8 cellular contexts compared by ENCODE assay signal in genomic region chr4:182938213-182938645, GRCh38. TPM values are rescaled to one million over a fixed set of nuclear protein-coding genes. Genes with fewer than 3 reads are reported as not detected.
A peak's percentile ranks its signal among the peaks of the same experiment; 100 is the strongest.
DNase-seq lines count a peak whose midpoint lies in the region; ATAC-seq and TF ChIP-seq lines count a peak whose summit lies in the region.

No MANE protein-coding gene starts in this region.

- H2BK15ac ChIP-seq in mesendoderm (replicated peaks; ENCODE audit: low read depth): no peak overlapping the region

- H3K27me3 ChIP-seq in dorsolateral prefrontal cortex (peaks cover 0 to 13% (median 0%) of the 10 kb centered on the region in 45 donors), mesendoderm (ENCODE audit: insufficient read depth, low read length, poor library complexity) (no peaks in the 10 kb centered on the region)

- no peak overlapping the region for H2BK5ac ChIP-seq in mesendoderm (ENCODE audit: low read length)

- H3K27ac ChIP-seq in dorsolateral prefrontal cortex (no peak overlapping the region), mesendoderm (ENCODE audit: low read depth, low read length) (no peak overlapping the region)

- H2AK5ac ChIP-seq in mesendoderm (ENCODE audit: low read length): no peak overlapping the region

- no peak overlapping the region for H3K4ac ChIP-seq in mesendoderm (ENCODE audit: low read depth, low read length)

- H4K8ac ChIP-seq in mesendoderm (ENCODE audit: low read depth, low read length): no peak overlapping the region

- no peaks in the 10 kb centered on the region for H3K79me1 ChIP-seq in mesendoderm (ENCODE audit: low read length)

- DNase-seq in Ammon's horn (ENCODE audit: low spot score) (peak; percentile 70), NCI-H524 treated with DMSO at 0.1 percent for 48 hours (lab: John Stamatoyannopoulos, UW) (peak; percentile 7), dorsolateral prefrontal cortex (peak; percentile 23 to 82 (median 65)), mesendoderm (peak; percentile 79)
- peak; percentile 45 to 49 for DNase-seq in activated CD4-positive, alpha-beta T cell treated with anti-CD3 and anti-CD28 coated beads, Interleukin-2, amount 50 U/mL, for 24 hours (ENCODE audit: low read depth in 1 of 2, low spot score in 1 of 2)
- DNase-seq in stimulated activated CD8-positive, alpha-beta memory T cell treated with anti-CD3 and anti-CD28 coated beads, Interleukin-4, amount 100 ng/mL, for 4 hours (ENCODE audit: low read depth in 2 of 2, low spot score in 1 of 2): peak; percentile 21 to 35

- peak; percentile 88 for ATAC-seq in GM18870 (IDR thresholded peaks at IDR 0.05; ENCODE audit: unreplicated experiment)
- ATAC-seq in HG03064 (IDR thresholded peaks at IDR 0.05; ENCODE audit: low read depth, unreplicated experiment): peak; percentile 95

- no peak overlapping the region for H3K18ac ChIP-seq in mesendoderm (ENCODE audit: low read length)

- H3K4me3 ChIP-seq in dorsolateral prefrontal cortex (no peak overlapping the region), mesendoderm (ENCODE audit: low read length) (no peak overlapping the region)

- H4K5ac ChIP-seq in mesendoderm (ENCODE audit: low read length): no peak overlapping the region

- TF ChIP-seq CTCF in dorsolateral prefrontal cortex (IDR thresholded peaks at IDR 0.05 in 54 of 56, conservative IDR thresholded peaks at IDR 0.05 in 2 of 56; ENCODE audit: low read depth in 1 of 56, partially characterized antibody in 56 of 56): peak; percentile 42 to 93 (median 84)

- no peaks in the 10 kb centered on the region for H3K4me1 ChIP-seq in mesendoderm (ENCODE audit: control insufficient read depth, low read depth, low read length)

- no peak overlapping the region for H3K9ac ChIP-seq in mesendoderm (ENCODE audit: low read length)

- H3K4me2 ChIP-seq in mesendoderm (ENCODE audit: low read length): no peak overlapping the region

- WGBS in mesendoderm (ENCODE audit: extremely low coverage, insufficient coverage, low lambda C conversion rate): no CpG with 5 or more reads among the region's 14 CpGs

- H3K56ac ChIP-seq in mesendoderm (ENCODE audit: low read length): peak overlapping the region; percentile 56

- H3K79me2 ChIP-seq in mesendoderm (ENCODE audit: control insufficient read depth, insufficient read depth, low read length): no peaks in the 10 kb centered on the region

- no peaks in the 10 kb centered on the region for H3K36me3 ChIP-seq in mesendoderm (ENCODE audit: control insufficient read depth, insufficient read depth, low read length)

- no peak overlapping the region for H2BK120ac ChIP-seq in mesendoderm (ENCODE audit: low read depth, low read length)

- no peak overlapping the region for H3K23ac ChIP-seq in mesendoderm (ENCODE audit: low read length)

- intact Hi-C loops in dorsolateral prefrontal cortex (cut with DNase I): loop anchor here (1.0 to 10.0 kb wide), 4 partner anchors 137 to 467 kb away; no protein-coding TSS in a partner anchor

RNA-seq across cellular contexts. Expression of gene DCTD, which starts 21.0 kb away (rescaled TPM):
- 10 to 100 TPM; 30.1 to 80.6 (median 59.1) TPM for total RNA-seq in dorsolateral prefrontal cortex
- 70.5 TPM for polyA plus RNA-seq in mesendoderm (2013, experiment 1 of 2)
- polyA plus RNA-seq in mesendoderm (2013, experiment 2 of 2): 73.6 TPM

Comparison
In these comparisons a context has a peak if more than half of its experiments do, and no peak if none do; other contexts are left out.
1. DNase-seq: peak in every context shown above with its lines; median percentile 79 in mesendoderm; 70 in Ammon's horn; 65 in dorsolateral prefrontal cortex; 47 in activated CD4-positive, alpha-beta T cell treated with anti-CD3 and anti-CD28 coated beads, Interleukin-2, amount 50 U/mL, for 24 hours; 28 in stimulated activated CD8-positive, alpha-beta memory T cell treated with anti-CD3 and anti-CD28 coated beads, Interleukin-4, amount 100 ng/mL, for 4 hours; 7 in NCI-H524 treated with DMSO at 0.1 percent for 48 hours.